ENCODE assay signal across 18 cellular contexts in genomic region chr14:61374284-61374683, GRCh38. TPM values are rescaled to one million over a fixed set of nuclear protein-coding genes. Genes with fewer than 3 reads are reported as not detected.
DNase-seq lines count a peak whose midpoint lies in the region; ATAC-seq and TF ChIP-seq lines count a peak whose summit lies in the region.
"Had no signal": no experiment of that assay in that cellular context is flagged by ENCODE, and none has a peak within 500 bp of the region (broad histone marks: within the 10 kb centered on the region; RNA-seq: fewer than 3 reads in every experiment).

No MANE protein-coding gene starts in this region.

- H3K4me1 ChIP-seq in HEK293 (ENCODE audit: control insufficient read depth, insufficient read depth, low read length) (no peaks in the 10 kb centered on the region), colonic mucosa (no peaks in the 10 kb centered on the region)
- H3K4me1 ChIP-seq: SJSA1 had no signal

- intact Hi-C loops in CD4-positive, alpha-beta T cell (cut with DNase I, micrococcal nuclease): no loop called here
- intact Hi-C loops in colonic mucosa (cut with DNase I): no loop called here

- H3K9me3 Mint-ChIP-seq in CD4-positive, alpha-beta T cell: peaks cover 11% of the 10 kb centered on the region
- peaks cover 13% of the 10 kb centered on the region for H3K9me3 Mint-ChIP-seq in activated naive CD8-positive, alpha-beta T cell (ENCODE audit: low read depth)
- H3K9me3 Mint-ChIP-seq in immature natural killer cell: peaks cover 1 to 21% (median 11%) of the 10 kb centered on the region in 6 donors

- CTCF ChIA-PET in CD4-positive, alpha-beta T cell (lab: Charles Lee): no interaction called here
- CTCF ChIA-PET in HEK293 (lab: Yijun Ruan, JAX): no interaction called here

- H3K27ac Mint-ChIP-seq in CD4-positive, alpha-beta T cell: peak overlapping the region; percentile 25
- H3K27ac Mint-ChIP-seq in activated naive CD8-positive, alpha-beta T cell: peak overlapping the region; percentile 84
- H3K27ac Mint-ChIP-seq in immature natural killer cell: peak overlapping the region in 4 of 6 donors; percentile 63 to 94 (median 89)

- H3K36me3 ChIP-seq in HEK293 (ENCODE audit: control insufficient read depth in 2 of 2, insufficient read depth in 1 of 2, low read length in 2 of 2): no peaks in the 10 kb centered on the region
- H3K36me3 ChIP-seq in colonic mucosa: no peaks in the 10 kb centered on the region
- H3K36me3 ChIP-seq: SJSA1 had no signal

- H3K27me3 Mint-ChIP-seq in CD4-positive, alpha-beta T cell: no peaks in the 10 kb centered on the region
- H3K27me3 Mint-ChIP-seq in activated naive CD8-positive, alpha-beta T cell: no peaks in the 10 kb centered on the region
- H3K27me3 Mint-ChIP-seq in immature natural killer cell (ENCODE audit: low read depth in 3 of 3): peaks cover 1 to 44% (median 26%) of the 10 kb centered on the region in 3 donors
- H3K27me3 Mint-ChIP-seq: CD4-positive, alpha-beta memory T cell had no signal

- H3K4me3 Mint-ChIP-seq in CD4-positive, alpha-beta T cell: no peak overlapping the region
- H3K4me3 Mint-ChIP-seq in activated naive CD8-positive, alpha-beta T cell: no peak overlapping the region
- H3K4me3 Mint-ChIP-seq in immature natural killer cell: peak overlapping the region in 4 of 5 donors; percentile 26 to 81 (median 65)

- POLR2A ChIA-PET in CD4-positive, alpha-beta T cell (lab: Charles Lee): no interaction called here
- POLR2A ChIA-PET in HEK293 (lab: Yijun Ruan, JAX): no interaction called here

- peaks cover 32% of the 10 kb centered on the region for H3K9me3 ChIP-seq in CD4-positive, alpha-beta T cell (ENCODE audit: control insufficient read depth, low read length)
- H3K9me3 ChIP-seq in HEK293 (ENCODE audit: control insufficient read depth, insufficient read depth, low read depth, low read length) (no peaks in the 10 kb centered on the region), colonic mucosa (no peaks in the 10 kb centered on the region)

- ATAC-seq in CD4-positive, alpha-beta T cell (ENCODE audit: poor library complexity): no peak

- no peak overlapping the region for H3K9ac ChIP-seq in colonic mucosa (ENCODE audit: low read depth in 2 of 2, low read length in 2 of 2)

- no peak for DNase-seq in CD4-positive, alpha-beta T cell
- DNase-seq in immature natural killer cell (no peak), NCI-H1105 treated with DMSO at 0.1 percent for 48 hours (lab: John Stamatoyannopoulos, UW) (no peak), colonic mucosa (no peak)
- DNase-seq in stimulated activated CD8-positive, alpha-beta memory T cell treated with anti-CD3 and anti-CD28 coated beads, Interleukin-4, amount 100 ng/mL, for 48 hours: no peak
- DNase-seq: Calu3; CD4-positive, alpha-beta memory T cell; DMS79; GOT3; NCI-H1048; NCI-H146; NCI-H2081 treated with DMSO at 0.1 percent for 48 hours; NCI-H510A treated with DMSO at 0.1 percent for 48 hours; NCI-H82 had no signal

- H3K4me3 ChIP-seq in HEK293 (ENCODE audit: low read depth, low read length): no peak overlapping the region
- H3K4me3 ChIP-seq in colonic mucosa: no peak overlapping the region
- H3K4me3 ChIP-seq: SJSA1 had no signal

- peaks cover 93% of the 10 kb centered on the region for H3K36me3 Mint-ChIP-seq in CD4-positive, alpha-beta T cell (ENCODE audit: low read depth)
- H3K36me3 Mint-ChIP-seq in activated naive CD8-positive, alpha-beta T cell: peaks cover 44% of the 10 kb centered on the region
- peaks cover 31 to 47% (median 37%) of the 10 kb centered on the region in 3 donors for H3K36me3 Mint-ChIP-seq in immature natural killer cell

- no peak overlapping the region for H3K27ac ChIP-seq in CD4-positive, alpha-beta T cell (ENCODE audit: low read depth, low read length)
- H3K27ac ChIP-seq in HEK293 (ENCODE audit: extremely low read depth, low read depth, low read length) (no peak overlapping the region), colonic mucosa (no peak overlapping the region)
- H3K27ac ChIP-seq: SJSA1 had no signal

- H3K27me3 ChIP-seq in CD4-positive, alpha-beta T cell (ENCODE audit: control insufficient read depth, insufficient read depth, low read length): no peaks in the 10 kb centered on the region
- H3K27me3 ChIP-seq in colonic mucosa: no peaks in the 10 kb centered on the region
- H3K27me3 ChIP-seq: SJSA1 had no signal

- TF ChIP-seq CTCF in CD4-positive, alpha-beta T cell (IDR thresholded peaks at IDR 0.05): no peak
- TF ChIP-seq CTCF in HEK293 (tag by site-specific recombination; IDR thresholded peaks at IDR 0.05): no peak
- no peak for TF ChIP-seq CTCF in colonic mucosa (IDR thresholded peaks at IDR 0.05)

- H3K4me1 Mint-ChIP-seq in CD4-positive, alpha-beta T cell (ENCODE audit: low read depth): peaks cover 34% of the 10 kb centered on the region
- peaks cover 72% of the 10 kb centered on the region for H3K4me1 Mint-ChIP-seq in activated naive CD8-positive, alpha-beta T cell (ENCODE audit: low read depth)
- H3K4me1 Mint-ChIP-seq in immature natural killer cell: peaks cover 0 to 58% of the 10 kb centered on the region in 2 donors

TF ChIP-seq in HEK293, 187 proteins besides CTCF, POLR2A, EP300 and RAD21:
- TF ChIP-seq ZNF510 (tag by site-specific recombination; IDR thresholded peaks at IDR 0.05; ENCODE audit: insufficient replicate concordance): peak; percentile 84
- TF ChIP-seq ZNF623 (tag by site-specific recombination; IDR thresholded peaks at IDR 0.05): no peak
- no peak for TF ChIP-seq ZNF488 (tag by site-specific recombination; IDR thresholded peaks at IDR 0.05)
- peak; percentile 82 for TF ChIP-seq SETDB1 (IDR thresholded peaks at IDR 0.05; ENCODE audit: insufficient read length, low read length)
- TF ChIP-seq ZSCAN23 (tag by site-specific recombination; IDR thresholded peaks at IDR 0.05): no peak
TF ChIP-seq in HEK293: peak in this region for 2.

RNA-seq across cellular contexts. Expression of gene PRKCH, which starts 52.9 kb away (rescaled TPM):
- 100 to 1,000 TPM; 378 to 385 TPM for total RNA-seq in CD4-positive, alpha-beta T cell
- 100 to 1,000 TPM; 231 to 451 (median 335) TPM for polyA plus RNA-seq in immature natural killer cell
- total RNA-seq in colonic mucosa: 10 to 100 TPM; 11.4 to 11.5 TPM
- total RNA-seq: G401 had no signal

Comparison
In these comparisons a context has a peak if more than half of its experiments do, and no peak if none do; other contexts are left out.
1. H3K27ac Mint-ChIP-seq: peak in every context shown above with its lines; median percentile 89 in immature natural killer cell; 84 in activated naive CD8-positive, alpha-beta T cell; 25 in CD4-positive, alpha-beta T cell.
2. H3K4me3 Mint-ChIP-seq: peak in immature natural killer cell (4 of 5); none in CD4-positive, alpha-beta T cell (single experiment) and activated naive CD8-positive, alpha-beta T cell (single experiment).
3. RNA of gene PRKCH, which starts 52.9 kb away (total RNA-seq): 378 to 385 TPM in CD4-positive, alpha-beta T cell; 11.4 to 11.5 TPM in colonic mucosa; every median in the first group is over 10 times any median in the second.